Comparison of ENCODE assay signal across 28 cellular contexts in genomic region chr13:20074956-20075355, GRCh38.
"Had no signal": no experiment of that assay in that cellular context is flagged by ENCODE, and none has a peak within 500 bp of the region (broad histone marks: within the 10 kb centered on the region; RNA-seq: fewer than 3 reads in every experiment).

No MANE protein-coding gene starts in this region.

- H3K9me3 Mint-ChIP-seq: activated naive CD4-positive, alpha-beta T cell treated with anti-CD3 and anti-CD28 coated beads, Interleukin-2, amount 10 ng/mL, durations not matched to agents 7 days and 5 days; activated naive CD8-positive, alpha-beta T cell treated with anti-CD3 and anti-CD28 coated beads, Interleukin-2, amount 10 ng/mL, durations not matched to agents 7 days and 5 days; activated T-helper 1 cell treated with anti-CD3 and anti-CD28 coated beads, Interleukin-12 subunit alpha, Interleukin-12 subunit beta, Interleukin-2, Interleukin-4 antibody, amounts not matched to agents 30 ng/mL and 10 ng/mL and 1 ng/mL, durations not matched to agents 14 hours and 24 hours and 36 hours; effector memory CD8-positive, alpha-beta T cell; nephron; stimulated activated naive B cell treated with anti-CD40 and anti-IgM and Interleukin-4, amounts not matched to agents 10 μg/mL and 1 μg/mL and 100 μg/mL, for 72 hours had no signal

- FAIRE-seq: astrocyte, keratinocyte, small intestine had no signal

- H3K4me1 ChIP-seq: colonic mucosa, foreskin keratinocyte, prostate gland, sigmoid colon, upper lobe of right lung had no signal

- H3K4me3 Mint-ChIP-seq: activated CD4-positive, alpha-beta T cell treated with anti-CD3 and anti-CD28 coated beads for 36 hours; activated naive CD4-positive, alpha-beta T cell treated with anti-CD3 and anti-CD28 coated beads, Interleukin-2, amount 10 ng/mL, durations not matched to agents 7 days and 5 days; activated naive CD8-positive, alpha-beta T cell treated with anti-CD3 and anti-CD28 coated beads, Interleukin-2, amount 10 ng/mL, durations not matched to agents 7 days and 5 days; activated T-helper 1 cell treated with anti-CD3 and anti-CD28 coated beads, Interleukin-12 subunit alpha, Interleukin-12 subunit beta, Interleukin-2, Interleukin-4 antibody, amounts not matched to agents 30 ng/mL and 10 ng/mL and 1 ng/mL, durations not matched to agents 14 hours and 24 hours and 36 hours; effector memory CD8-positive, alpha-beta T cell; nephron; stimulated activated naive B cell treated with anti-CD40 and anti-IgM and Interleukin-4, amounts not matched to agents 10 μg/mL and 1 μg/mL and 100 μg/mL, for 72 hours had no signal

- ATAC-seq: activated CD4-positive, alpha-beta T cell treated with anti-CD3 and anti-CD28 coated beads for 36 hours; effector memory CD8-positive, alpha-beta T cell; foreskin keratinocyte; left lobe of liver; upper lobe of right lung had no signal

- H3K4me1 Mint-ChIP-seq: nephron had no signal

- H3K27ac Mint-ChIP-seq: activated CD4-positive, alpha-beta T cell treated with anti-CD3 and anti-CD28 coated beads for 36 hours; activated naive CD4-positive, alpha-beta T cell treated with anti-CD3 and anti-CD28 coated beads, Interleukin-2, amount 10 ng/mL, durations not matched to agents 7 days and 5 days; activated naive CD8-positive, alpha-beta T cell treated with anti-CD3 and anti-CD28 coated beads, Interleukin-2, amount 10 ng/mL, durations not matched to agents 7 days and 5 days; stimulated activated naive B cell treated with anti-CD40 and anti-IgM and Interleukin-4, amounts not matched to agents 10 μg/mL and 1 μg/mL and 100 μg/mL, for 72 hours had no signal

- H3K27me3 Mint-ChIP-seq: activated CD4-positive, alpha-beta T cell treated with anti-CD3 and anti-CD28 coated beads for 36 hours; activated naive CD4-positive, alpha-beta T cell treated with anti-CD3 and anti-CD28 coated beads, Interleukin-2, amount 10 ng/mL, durations not matched to agents 7 days and 5 days; activated naive CD8-positive, alpha-beta T cell treated with anti-CD3 and anti-CD28 coated beads, Interleukin-2, amount 10 ng/mL, durations not matched to agents 7 days and 5 days; effector memory CD8-positive, alpha-beta T cell; stimulated activated naive B cell treated with anti-CD40 and anti-IgM and Interleukin-4, amounts not matched to agents 10 μg/mL and 1 μg/mL and 100 μg/mL, for 72 hours had no signal

- H3K27ac ChIP-seq: colonic mucosa, dorsolateral prefrontal cortex, foreskin keratinocyte, prostate gland, sigmoid colon, SJSA1, stomach, thyroid gland, upper lobe of right lung had no signal

- DNase-seq: activated CD4-positive, alpha-beta T cell treated with anti-CD3 and anti-CD28 coated beads for 36 hours; activated CD4-positive, CD25-positive, alpha-beta regulatory T cell; activated CD8-positive, alpha-beta memory T cell treated with anti-CD3 and anti-CD28 coated beads, Interleukin-2, amount 50 U/mL, for 4 hours; activated effector memory CD4-positive, alpha-beta T cell treated with anti-CD3 and anti-CD28 coated beads, Interleukin-2, amount 50 U/mL, for 16 hours; activated naive CD4-positive, alpha-beta T cell treated with anti-CD3 and anti-CD28 coated beads, Interleukin-2, amount 10 ng/mL, durations not matched to agents 7 days and 5 days; activated naive CD8-positive, alpha-beta T cell treated with anti-CD3 and anti-CD28 coated beads, Interleukin-2, amount 10 ng/mL, durations not matched to agents 7 days and 5 days; activated T-cell treated with anti-CD3 and anti-CD28 coated beads, Interleukin-2, amount 50 U/mL, for 1 hour; amniotic stem cell; colonic mucosa; dorsolateral prefrontal cortex; effector memory CD8-positive, alpha-beta T cell; foreskin keratinocyte; retina; sigmoid colon; small intestine; stimulated activated CD4-positive, alpha-beta T cell treated with anti-CD3 and anti-CD28 coated beads, Interleukin-1b, Interleukin-23, amount 100 ng/mL, for 48 hours; stimulated activated naive B cell treated with anti-CD40 and anti-IgM and Interleukin-4, amounts not matched to agents 10 μg/mL and 1 μg/mL and 100 μg/mL, for 72 hours; stomach; thyroid gland; upper lobe of right lung had no signal

- H3K4me3 ChIP-seq: colonic mucosa, dorsolateral prefrontal cortex, lung, prostate gland, sigmoid colon, SJSA1, stomach, thyroid gland, upper lobe of right lung had no signal

- H3K27me3 ChIP-seq: colonic mucosa, dorsolateral prefrontal cortex, foreskin keratinocyte, sigmoid colon, SJSA1, stomach, thyroid gland, upper lobe of right lung had no signal

- H3K9me3 ChIP-seq: colonic mucosa, prostate gland, sigmoid colon, SJSA1, stomach, thyroid gland, upper lobe of right lung had no signal

- H3K36me3 ChIP-seq: prostate gland had no signal
